8 cellular contexts compared by ENCODE assay signal in the genomic region with DNA sequence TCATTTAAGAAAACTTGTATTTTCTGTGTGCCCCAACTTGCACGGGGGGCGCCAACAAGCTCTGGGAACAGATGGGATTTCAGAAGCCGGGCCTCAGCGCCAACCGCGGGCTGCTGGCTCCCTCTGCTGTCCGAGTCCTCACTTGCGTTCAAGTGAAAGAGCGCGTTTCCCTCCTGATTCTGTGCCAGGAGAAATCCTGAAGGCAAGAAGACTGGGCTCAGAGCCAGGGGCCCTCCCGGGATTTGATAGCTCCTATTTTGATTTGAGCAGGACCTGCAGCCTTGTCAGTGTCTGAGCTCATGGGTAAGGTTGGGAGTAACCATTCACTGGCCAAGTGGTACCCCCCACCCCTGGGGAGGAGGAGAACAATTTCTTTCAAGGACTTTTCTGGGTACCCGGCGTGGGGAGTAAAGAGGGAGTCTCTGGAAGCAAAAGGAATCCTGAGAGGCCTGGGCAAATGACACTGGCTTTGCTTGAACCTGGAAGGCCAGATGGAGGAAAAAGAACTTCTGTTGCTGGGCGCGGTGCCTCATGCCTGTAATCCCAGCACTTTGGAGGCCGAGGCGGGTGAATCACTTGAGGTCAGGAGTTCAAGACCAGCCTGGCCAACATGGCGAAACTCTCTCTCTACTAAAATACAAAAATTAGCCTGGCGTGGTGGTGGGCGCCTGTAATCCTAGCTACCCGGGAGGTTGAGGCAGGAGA.
DNase-seq lines count a peak whose midpoint lies in the region; ATAC-seq and TF ChIP-seq lines count a peak whose summit lies in the region.

No MANE protein-coding gene starts in this region.

- peak overlapping the region; percentile 44 for H3K4me3 ChIP-seq in choroid plexus epithelial cell (ENCODE audit: low read depth, low read length)

- TF ChIP-seq CTCF in choroid plexus epithelial cell (conservative IDR thresholded peaks at IDR 0.05; ENCODE audit: low read depth, low read length) = peak; percentile 93

- peak; percentile 98 for ATAC-seq in left lobe of liver
- ATAC-seq in GM18502 (IDR thresholded peaks at IDR 0.05; ENCODE audit: poor library complexity, unreplicated experiment) = no peak

- peak; percentile 35 to 39 for DNase-seq in AML-193 (lab: John Stamatoyannopoulos, UW)
- DNase-seq in HCEC 1CT = peak; percentile 86
- peak; percentile 62 for DNase-seq in NCI-H460 (ENCODE audit: extremely low read depth, low read depth)
- peak; percentile 79 for DNase-seq in activated CD4-positive, alpha-beta T cell treated with anti-CD3 and anti-CD28 coated beads for 48 hours
- DNase-seq in choroid plexus epithelial cell (ENCODE audit: low read depth) = peak; percentile 88
- peak; percentile 83 for DNase-seq in left lobe of liver (ENCODE audit: low spot score)
- peak; percentile 39 for DNase-seq in stimulated activated CD4-positive, alpha-beta T cell treated with anti-CD3 and anti-CD28 coated beads, Interleukin-2, amount 100 ng/mL, for 4 hours (ENCODE audit: low read depth)

Comparison
In these comparisons a context has a peak if more than half of its experiments do, and no peak if none do; other contexts are left out.
1. DNase-seq: peak in every context shown above with its lines; median percentile 88 in choroid plexus epithelial cell; 86 in HCEC 1CT; 83 in left lobe of liver; 79 in activated CD4-positive, alpha-beta T cell treated with anti-CD3 and anti-CD28 coated beads for 48 hours; 62 in NCI-H460; 39 in stimulated activated CD4-positive, alpha-beta T cell treated with anti-CD3 and anti-CD28 coated beads, Interleukin-2, amount 100 ng/mL, for 4 hours; 37 in AML-193.